In genomic region chr5:138275379-138275782, GRCh38 we compare ENCODE assay signal across 1 cellular context.
TF ChIP-seq lines count a peak whose summit lies in the region.

No MANE protein-coding gene starts in this region.

TF ChIP-seq in HEK293, 187 proteins besides CTCF, POLR2A, EP300 and RAD21 (continued from another document):
- no peak for TF ChIP-seq EGR2 (tag by site-specific recombination; IDR thresholded peaks at IDR 0.05; ENCODE audit: low read depth)
